Comparison of ENCODE assay signal across 7 cellular contexts in genomic region chr7:25893436-25893835, GRCh38.
A peak's percentile ranks its signal among the peaks of the same experiment; 100 is the strongest.
DNase-seq lines count a peak whose midpoint lies in the region; ATAC-seq lines count a peak whose summit lies in the region.

No MANE protein-coding gene starts in this region.

- DNase-seq in DMS53 treated with DMSO at 0.1 percent for 48 hours (lab: John Stamatoyannopoulos, UW; ENCODE audit: unreplicated experiment) (peak; percentile 26), NCI-H69 (lab: John Stamatoyannopoulos, UW) (peak; percentile 30), dermis blood vessel endothelial cell (peak; percentile 3), SHP77 (lab: John Stamatoyannopoulos, UW) (no peak), superior temporal gyrus (ENCODE audit: extremely low spot score) (no peak)

- H3K4me3 ChIP-seq in rectal smooth muscle tissue (ENCODE audit: low read length), result peak overlapping the region; percentile 67

- no peak for ATAC-seq in HG03280 (IDR thresholded peaks at IDR 0.05; ENCODE audit: unreplicated experiment)

- no peaks in the 10 kb centered on the region for H3K36me3 ChIP-seq in rectal smooth muscle tissue (ENCODE audit: control insufficient read depth, insufficient read depth, low read length)

- H3K27me3 ChIP-seq in rectal smooth muscle tissue (ENCODE audit: control insufficient read depth, insufficient read depth, low read length), result no peaks in the 10 kb centered on the region

- no peak overlapping the region for H3K9ac ChIP-seq in rectal smooth muscle tissue (ENCODE audit: low read length)

- H3K27ac ChIP-seq in rectal smooth muscle tissue (ENCODE audit: low read depth, low read length), result no peak overlapping the region

- peaks cover 3% of the 10 kb centered on the region for H3K4me1 ChIP-seq in rectal smooth muscle tissue (ENCODE audit: control insufficient read depth, insufficient read depth, low read length)

Comparison
In these comparisons a context has a peak if more than half of its experiments do, and no peak if none do; other contexts are left out.
1. DNase-seq: peak in DMS53 treated with DMSO at 0.1 percent for 48 hours (single experiment), NCI-H69 (single experiment) and dermis blood vessel endothelial cell (single experiment); none in SHP77 (0 of 2) and superior temporal gyrus (single experiment).